8 cellular contexts compared by ENCODE assay signal in genomic region chr2:31318360-31319336, GRCh38.
DNase-seq lines count a peak whose midpoint lies in the region; ATAC-seq and TF ChIP-seq lines count a peak whose summit lies in the region.

No MANE protein-coding gene starts in this region.

- DNase-seq in A673 (ENCODE audit: low spot score) (peak; percentile 78), left ventricle myocardium superior (peak; percentile 53), NCI-H1048 (lab: John Stamatoyannopoulos, UW) (no peak)
- peak; percentile 63 for DNase-seq in activated CD8-positive, alpha-beta memory T cell treated with anti-CD3 and anti-CD28 coated beads, Interleukin-2, amount 50 U/mL, for 48 hours
- DNase-seq in stimulated activated naive CD8-positive, alpha-beta T cell treated with anti-CD3 and anti-CD28 coated beads, Interleukin-15, amount 100 ng/mL, for 72 hours = peak in 1 of 2 donors; percentile 39

- no TSS peak for BruUV-seq in A673 (replicated peaks; lab: Mats Ljungman, UMichigan)

- peak overlapping the region; percentile 1 to 83 (median 40) for H3K4me3 Mint-ChIP-seq in IgD-negative memory B cell
- peak overlapping the region in 1 of 2 donors; percentile 60 for H3K4me3 Mint-ChIP-seq in stimulated activated naive CD8-positive, alpha-beta T cell treated with anti-CD3 and anti-CD28 coated beads, Interleukin-15, amount 100 ng/mL, for 72 hours

- H3K27me3 Mint-ChIP-seq in IgD-negative memory B cell = no peaks in the 10 kb centered on the region
- H3K27me3 Mint-ChIP-seq in stimulated activated naive CD8-positive, alpha-beta T cell treated with anti-CD3 and anti-CD28 coated beads, Interleukin-15, amount 100 ng/mL, for 72 hours = no peaks in the 10 kb centered on the region

- peak; percentile 82 for ATAC-seq in GM19438 (IDR thresholded peaks at IDR 0.05; ENCODE audit: low read depth, unreplicated experiment)
- peak; percentile 61 for ATAC-seq in left ventricle myocardium superior
- ATAC-seq in stimulated activated naive CD8-positive, alpha-beta T cell treated with anti-CD3 and anti-CD28 coated beads, Interleukin-15, amount 100 ng/mL, for 72 hours = peak; percentile 78
- no peak for ATAC-seq in GM18520 (IDR thresholded peaks at IDR 0.05; ENCODE audit: unreplicated experiment)

- TF ChIP-seq CTCF in A673 (conservative IDR thresholded peaks at IDR 0.05; ENCODE audit: low read depth, low read length) = no peak

- intact Hi-C loops in A673 (cut with micrococcal nuclease; ENCODE audit: unreplicated experiment) (no loop called here), left ventricle myocardium superior (cut with micrococcal nuclease) (no loop called here)

- no peaks in the 10 kb centered on the region for H3K36me3 ChIP-seq in A673 (ENCODE audit: insufficient read depth, low read length, poor library complexity, severe bottlenecking)

- H3K9me3 Mint-ChIP-seq in IgD-negative memory B cell = no peaks in the 10 kb centered on the region
- no peaks in the 10 kb centered on the region for H3K9me3 Mint-ChIP-seq in stimulated activated naive CD8-positive, alpha-beta T cell treated with anti-CD3 and anti-CD28 coated beads, Interleukin-15, amount 100 ng/mL, for 72 hours

- CTCF ChIA-PET in A673 (lab: Charles Lee) = interaction anchor here (0.6 kb wide), 1 partner anchor 12 kb away, joined by 7 read pairs; no protein-coding TSS in a partner anchor

- H3K4me1 Mint-ChIP-seq in IgD-negative memory B cell = peaks cover 41 to 47% (median 45%) of the 10 kb centered on the region in 3 donors
- peaks cover 51% of the 10 kb centered on the region for H3K4me1 Mint-ChIP-seq in stimulated activated naive CD8-positive, alpha-beta T cell treated with anti-CD3 and anti-CD28 coated beads, Interleukin-15, amount 100 ng/mL, for 72 hours

- H3K27ac Mint-ChIP-seq in IgD-negative memory B cell = peak overlapping the region; percentile 61 to 84 (median 76)
- H3K27ac Mint-ChIP-seq in stimulated activated naive CD8-positive, alpha-beta T cell treated with anti-CD3 and anti-CD28 coated beads, Interleukin-15, amount 100 ng/mL, for 72 hours = peak overlapping the region; percentile 88 to 91

- no peaks in the 10 kb centered on the region for H3K36me3 Mint-ChIP-seq in IgD-negative memory B cell

- H3K27me3 ChIP-seq in A673 (replicated peaks; ENCODE audit: insufficient read depth, low read depth, low read length, poor library complexity) = no peaks in the 10 kb centered on the region

- H3K27ac ChIP-seq in A673 (ENCODE audit: low read depth, low read length, poor library complexity, severe bottlenecking) = peak overlapping the region; percentile 55

- POLR2A ChIA-PET in A673 (lab: Charles Lee; ENCODE audit: low non-redundant PET) = interaction anchor here (0.5 to 0.6 kb wide), 3 partner anchors 242 to 613 kb away, joined by 3 to 6 read pairs (median 3); no protein-coding TSS in a partner anchor

- no peak overlapping the region for H3K4me3 ChIP-seq in A673 (ENCODE audit: low read depth, low read length, poor library complexity, severe bottlenecking)

- H3K4me1 ChIP-seq in A673 (ENCODE audit: insufficient read depth, low read length, poor library complexity, severe bottlenecking) = peaks cover 19% of the 10 kb centered on the region

- H3K9me3 ChIP-seq in A673 (ENCODE audit: low read depth, low read length, poor library complexity, severe bottlenecking) = no peaks in the 10 kb centered on the region
